Comparison of ENCODE assay signal across 8 cellular contexts in genomic region chr20:38152175-38153010, GRCh38. TPM values are rescaled to one million over a fixed set of nuclear protein-coding genes. Genes with fewer than 3 reads are reported as not detected.
DNase-seq lines count a peak whose midpoint lies in the region; ATAC-seq and TF ChIP-seq lines count a peak whose summit lies in the region.

No MANE protein-coding gene starts in this region.

- TF ChIP-seq POLR2A in IMR-90 (IDR thresholded peaks at IDR 0.05; ENCODE audit: low read depth, low read length) = no peak

- H3K56ac ChIP-seq in IMR-90 (ENCODE audit: extremely low read depth, insufficient read depth, low read length) = peak overlapping the region; percentile 26

- H4K91ac ChIP-seq in IMR-90 (ENCODE audit: insufficient read depth, low read depth, low read length) = peak overlapping the region; percentile 93

- H4K5ac ChIP-seq in IMR-90 (ENCODE audit: low read depth, low read length) = peak overlapping the region; percentile 84

- H2AK5ac ChIP-seq in IMR-90 (ENCODE audit: low read depth, low read length) = peak overlapping the region; percentile 99

- TF ChIP-seq CTCF in IMR-90 (conservative IDR thresholded peaks at IDR 0.05; ENCODE audit: low read depth, low read length) = no peak
- no peak for TF ChIP-seq CTCF in activated CD8-positive, alpha-beta T cell treated with anti-CD3 and anti-CD28 coated beads for 36 hours (IDR thresholded peaks at IDR 0.05)

- H3K36me3 Mint-ChIP-seq in activated CD8-positive, alpha-beta T cell treated with anti-CD3 and anti-CD28 coated beads for 36 hours (ENCODE audit: low read depth) = no peaks in the 10 kb centered on the region

- DNase-seq in activated T-cell treated with anti-CD3 and anti-CD28 coated beads for 48 hours (ENCODE audit: low read depth) = peak; percentile 40
- DNase-seq in activated T-cell treated with anti-CD3 and anti-CD28 coated beads, Interleukin-2, amount 50 U/mL, for 1 hour = no peak
- DNase-seq in IMR-90 = peak; percentile 73
- DNase-seq in activated CD8-positive, alpha-beta T cell treated with anti-CD3 and anti-CD28 coated beads for 36 hours = peak; percentile 40
- peak; percentile 92 for DNase-seq in Right ventricle myocardium inferior (ENCODE audit: missing footprints)
- DNase-seq in renal cortical epithelial cell (ENCODE audit: low read depth) = peak; percentile 96
- no peak for DNase-seq in NCI-H524 treated with DMSO at 0.1 percent for 48 hours (lab: John Stamatoyannopoulos, UW)
- DNase-seq in pons (ENCODE audit: low spot score) = no peak

- ATAC-seq in IMR-90 (ENCODE audit: low read depth) = peak; percentile 67
- ATAC-seq in activated CD8-positive, alpha-beta T cell treated with anti-CD3 and anti-CD28 coated beads for 36 hours = peak; percentile 78
- ATAC-seq in Right ventricle myocardium inferior = peak; percentile 41

- WGBS in IMR-90 (ENCODE audit: extremely low coverage in 2 of 2, insufficient read length in 1 of 2), 2 experiments = 10% methylated on average over 4 of the region's 23 CpGs; no CpG with 5 or more reads in 1 of the 2 experiments

- dilution Hi-C loops in IMR-90 (cut with HindIII; ENCODE audit: low sequenced_read_pairs, unreplicated experiment) = no loop called here

- H2BK120ac ChIP-seq in IMR-90 (ENCODE audit: low read depth, low read length) = peak overlapping the region; percentile 95

- H4K8ac ChIP-seq in IMR-90 (ENCODE audit: low read depth in 2 of 2, low read length in 2 of 2) = peak overlapping the region; percentile 83 to 96

- H3K9ac ChIP-seq in IMR-90 (ENCODE audit: low read depth, low read length) = peak overlapping the region; percentile 43; the same call in 1 of the 2 replicates

- H2BK20ac ChIP-seq in IMR-90 (ENCODE audit: low read depth, low read length) = peak overlapping the region; percentile 94

- H3K4ac ChIP-seq in IMR-90 (ENCODE audit: low read depth, low read length) = peak overlapping the region; percentile 94

- peak overlapping the region; percentile 88 for H2AK9ac ChIP-seq in IMR-90 (replicated peaks; ENCODE audit: low read depth, low read length, poor library complexity)

- BruUV-seq in IMR-90 (replicated peaks; lab: Mats Ljungman, UMichigan) = no TSS peak

- peaks cover 7% of the 10 kb centered on the region for H3K4me1 Mint-ChIP-seq in activated CD8-positive, alpha-beta T cell treated with anti-CD3 and anti-CD28 coated beads for 36 hours (ENCODE audit: low read depth)

- H3K36me3 ChIP-seq in IMR-90 (ENCODE audit: control insufficient read depth, insufficient read depth, low read length) = peaks cover 68% of the 10 kb centered on the region

- H3K27ac ChIP-seq in IMR-90 (ENCODE audit: insufficient read depth, low read length) = peak overlapping the region; percentile 69

- in situ Hi-C loops in IMR-90 (cut with MboI; ENCODE audit: low sequenced_read_pairs) = no loop called here

- POLR2A ChIA-PET in IMR-90 (lab: Charles Lee; ENCODE audit: unreplicated experiment) = interaction anchor here (0.6 kb wide), 1 partner anchor 1615 kb away, joined by 8 read pairs; no protein-coding TSS in a partner anchor
- POLR2A ChIA-PET in activated CD8-positive, alpha-beta T cell treated with anti-CD3 and anti-CD28 coated beads for 36 hours (lab: Charles Lee) = interaction anchor here (1.3 kb wide), 1 partner anchor 15 kb away, joined by 3 read pairs; no protein-coding TSS in a partner anchor

- H3K4me2 ChIP-seq in IMR-90 (ENCODE audit: low read depth, low read length) = peak overlapping the region; percentile 71

- H3K4me3 ChIP-seq in IMR-90 (ENCODE audit: insufficient read depth, low read depth, low read length) = no peak overlapping the region

- CTCF ChIA-PET in IMR-90 (lab: Yijun Ruan, JAX) = no interaction called here
- CTCF ChIA-PET in activated CD8-positive, alpha-beta T cell treated with anti-CD3 and anti-CD28 coated beads for 36 hours (lab: Charles Lee) = interaction anchor here (1.5 kb wide), 1 partner anchor 69 kb away, joined by 5 read pairs; no protein-coding TSS in a partner anchor

- H3K9me1 ChIP-seq in IMR-90 (ENCODE audit: insufficient read depth, low read length) = peaks cover 11% of the 10 kb centered on the region

- no peaks in the 10 kb centered on the region for H3K9me3 ChIP-seq in IMR-90 (ENCODE audit: control insufficient read depth, insufficient read depth, low read length)

- H2BK5ac ChIP-seq in IMR-90 (ENCODE audit: low read depth, low read length, poor library complexity, severe bottlenecking) = peak overlapping the region; percentile 88

- no peaks in the 10 kb centered on the region for H3K9me3 Mint-ChIP-seq in activated CD8-positive, alpha-beta T cell treated with anti-CD3 and anti-CD28 coated beads for 36 hours

- H2AFZ ChIP-seq in IMR-90 (replicated peaks; ENCODE audit: low read length, poor library complexity) = peak overlapping the region; percentile 54

- peak overlapping the region; percentile 73 for H3K14ac ChIP-seq in IMR-90 (replicated peaks; ENCODE audit: low read depth, low read length)

- no peaks in the 10 kb centered on the region for H3K27me3 ChIP-seq in IMR-90 (ENCODE audit: control insufficient read depth, insufficient read depth, low read length)

- H3K18ac ChIP-seq in IMR-90 (ENCODE audit: low read depth, low read length) = peak overlapping the region; percentile 77

- H3K4me1 ChIP-seq in IMR-90 (ENCODE audit: control insufficient read depth, insufficient read depth, low read length) = peaks cover 15% of the 10 kb centered on the region

- peaks cover 3 to 42% of the 10 kb centered on the region in 2 experiments; a peak in 2 of 4 replicates for H3K79me1 ChIP-seq in IMR-90 (ENCODE audit: low read depth in 1 of 2, low read length in 2 of 2)

- intact Hi-C loops in IMR-90 (cut with micrococcal nuclease) (no loop called here), Right ventricle myocardium inferior (cut with DNase I) (no loop called here)
- intact Hi-C loops in activated CD8-positive, alpha-beta T cell treated with anti-CD3 and anti-CD28 coated beads for 36 hours (cut with micrococcal nuclease) = no loop called here

- H3K27me3 Mint-ChIP-seq in activated CD8-positive, alpha-beta T cell treated with anti-CD3 and anti-CD28 coated beads for 36 hours = peaks cover 14% of the 10 kb centered on the region

- no peak overlapping the region for H3K27ac Mint-ChIP-seq in activated CD8-positive, alpha-beta T cell treated with anti-CD3 and anti-CD28 coated beads for 36 hours

- peak overlapping the region; percentile 19 for H3K4me3 Mint-ChIP-seq in activated CD8-positive, alpha-beta T cell treated with anti-CD3 and anti-CD28 coated beads for 36 hours

- no peaks in the 10 kb centered on the region for H4K20me1 ChIP-seq in IMR-90 (ENCODE audit: insufficient read depth, low read length)

- H3K23ac ChIP-seq in IMR-90 (ENCODE audit: low read depth, low read length) = peak overlapping the region; percentile 87; the same call in 1 of the 2 replicates

- no peak for TF ChIP-seq RAD21 in IMR-90 (IDR thresholded peaks at IDR 0.05; ENCODE audit: low read length)

- H2BK15ac ChIP-seq in IMR-90 (ENCODE audit: low read depth, low read length) = peak overlapping the region; percentile 83; the same call in 2 of the 3 replicates

TF ChIP-seq in IMR-90, 13 proteins besides CTCF, POLR2A, EP300 and RAD21:
- peak; percentile 54 for TF ChIP-seq MAZ (IDR thresholded peaks at IDR 0.05; ENCODE audit: borderline replicate concordance, low read depth, low read length)
- TF ChIP-seq SMC3 (IDR thresholded peaks at IDR 0.05; ENCODE audit: low read depth, low read length) = peak; percentile 3; the same call in 1 of the 2 replicates
- TF ChIP-seq CHD1 (IDR thresholded peaks at IDR 0.05; ENCODE audit: low read depth, low read length) = no peak

RNA-seq across cellular contexts. Expression of gene TGM2, which starts 12.7 kb away (rescaled TPM):
- total RNA-seq in IMR-90 (2012; rRNA removed) (237 and 268 TPM in 2 replicates), Right ventricle myocardium inferior (581 TPM), renal cortical epithelial cell (141 and 245 TPM in 2 replicates)
- polyA plus RNA-seq in IMR-90 (2012; rRNA removed) = 239 and 292 TPM in 2 replicates
- 370 and 502 TPM in 2 replicates for polyA plus RNA-seq in IMR-90 (2012; cell fraction: cytosol; rRNA removed)
- 218 and 328 TPM in 2 replicates for polyA plus RNA-seq in IMR-90 (2012; cell fraction: nucleus; rRNA removed; ENCODE audit: low replicate concordance)
- not detected for total RNA-seq in activated CD8-positive, alpha-beta T cell treated with anti-CD3 and anti-CD28 coated beads for 36 hours

Comparison
In these comparisons a context has a peak if more than half of its experiments do, and no peak if none do; other contexts are left out.
1. DNase-seq: peak in activated T-cell treated with anti-CD3 and anti-CD28 coated beads for 48 hours (single experiment), IMR-90 (single experiment), activated CD8-positive, alpha-beta T cell treated with anti-CD3 and anti-CD28 coated beads for 36 hours (single experiment), Right ventricle myocardium inferior (single experiment) and renal cortical epithelial cell (single experiment); none in activated T-cell treated with anti-CD3 and anti-CD28 coated beads, Interleukin-2, amount 50 U/mL, for 1 hour (single experiment), NCI-H524 treated with DMSO at 0.1 percent for 48 hours (single experiment) and pons (single experiment).
2. RNA of gene TGM2, which starts 12.7 kb away (total RNA-seq): 581 TPM in Right ventricle myocardium inferior (single experiment), 237 to 268 TPM in IMR-90 and 141 to 245 TPM in renal cortical epithelial cell; not detected in activated CD8-positive, alpha-beta T cell treated with anti-CD3 and anti-CD28 coated beads for 36 hours; every median in the first group is over 100 times any median in the second.
3. Peak in every context shown above with its lines, with median percentiles within 50 percentile points of each other: ATAC-seq.